Comparison of ENCODE assay signal across 8 cellular contexts in the genomic region with DNA sequence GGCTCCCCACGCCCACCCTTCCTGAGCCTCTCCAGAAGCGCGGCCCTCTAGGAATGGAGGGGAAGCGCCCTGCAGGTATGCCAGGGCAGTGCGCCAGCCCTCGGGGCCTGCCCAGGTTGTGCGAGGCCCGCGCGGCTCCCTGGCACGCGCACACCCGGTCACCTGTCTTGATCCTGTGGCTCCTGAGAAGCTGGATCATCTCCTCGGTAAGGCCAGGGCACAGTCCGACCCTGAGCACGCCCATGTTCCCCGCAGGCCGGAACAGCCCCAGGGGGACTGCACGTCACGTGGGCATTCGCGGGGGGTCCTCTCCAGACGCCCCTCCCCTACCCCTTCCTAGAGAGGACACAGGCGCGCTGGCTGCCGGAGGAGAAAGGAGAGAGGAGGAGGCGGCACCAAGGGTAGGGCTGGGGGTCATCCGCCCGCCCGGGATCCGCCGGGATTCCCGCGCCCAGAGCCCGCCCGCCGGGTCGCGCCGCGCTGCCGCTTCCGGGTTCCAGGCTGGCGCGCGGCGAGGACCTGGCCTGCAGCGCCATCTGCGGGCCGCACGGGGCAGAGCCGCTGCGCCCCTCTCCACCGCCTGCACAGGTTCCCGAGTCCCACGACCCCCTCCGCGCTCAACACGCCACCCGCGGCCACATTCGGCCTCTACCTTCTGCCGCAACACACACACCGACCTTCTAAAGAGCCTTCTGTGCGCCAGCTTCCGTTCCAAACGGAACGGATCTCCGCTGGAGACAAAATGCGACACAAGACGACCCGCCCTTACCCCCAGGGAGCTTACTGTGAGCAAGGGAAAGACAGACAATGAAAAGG. TPM values are rescaled to one million over a fixed set of nuclear protein-coding genes. Genes with fewer than 3 reads are reported as not detected.
DNase-seq lines count a peak whose midpoint lies in the region; ATAC-seq and TF ChIP-seq lines count a peak whose summit lies in the region.

Gene RAD51D, minus strand, starts transcription at position 491 of the 816 bp plus-strand sequence. Its CDS starts 247 bp downstream, at position 244.

- ATAC-seq in GM21390 (IDR thresholded peaks at IDR 0.05; ENCODE audit: unreplicated experiment) (peak; percentile 74), mucosa of descending colon (peak; percentile 99)

- H3K79me2 ChIP-seq in OCI-LY3 (ENCODE audit: low read length), result peaks cover 34% of the 10 kb centered on the region

- no peaks in the 10 kb centered on the region for H4K20me1 ChIP-seq in OCI-LY3 (ENCODE audit: insufficient read depth, low read length)

- peak within 1 kb of the TSS; percentile 50 for H3K27ac ChIP-seq in OCI-LY3 (ENCODE audit: low read length)

- H3K9me3 ChIP-seq in OCI-LY3 (ENCODE audit: insufficient read depth, low read length) (no peaks in the 10 kb centered on the region), mucosa of descending colon (no peaks in the 10 kb centered on the region)

- peak within 1 kb of the TSS; percentile 93 for H3K9ac ChIP-seq in OCI-LY3 (ENCODE audit: low read length)

- H3K27me3 ChIP-seq in OCI-LY3 (ENCODE audit: low read depth, low read length), result no peaks in the 10 kb centered on the region

- intact Hi-C loops in mucosa of descending colon (cut with DNase I, micrococcal nuclease), result loop anchor here (5.0 to 10.0 kb wide), 3 partner anchors 122 to 582 kb away; no protein-coding TSS in a partner anchor

- H3K4me3 ChIP-seq in OCI-LY3 (ENCODE audit: low read length) (peak within 1 kb of the TSS; percentile 92), epithelial cell of proximal tubule (ENCODE audit: low read depth, low read length) (peak within 1 kb of the TSS; percentile 75), mucosa of descending colon (peak within 1 kb of the TSS; percentile 57)

- DNase-seq in COLO668 (lab: John Stamatoyannopoulos, UW; ENCODE audit: unreplicated experiment) (peak; percentile 79), HuH-7.5 (ENCODE audit: low spot score) (peak; percentile 90), activated T-cell treated with anti-CD3 and anti-CD28 coated beads for 24 hours (ENCODE audit: low read depth) (peak; percentile 73), epithelial cell of proximal tubule (ENCODE audit: low read depth) (no peak), mucosa of descending colon (peak; percentile 74 to 85 (median 80))
- peak; percentile 69 for DNase-seq in stimulated activated CD8-positive, alpha-beta memory T cell treated with anti-CD3 and anti-CD28 coated beads, Interleukin-4, amount 100 ng/mL, for 24 hours (ENCODE audit: low read depth)

- peaks cover 13% of the 10 kb centered on the region for H3K36me3 ChIP-seq in OCI-LY3 (replicated peaks; ENCODE audit: low read depth, low read length)
- no peaks in the 10 kb centered on the region for H3K36me3 ChIP-seq in mucosa of descending colon (ENCODE audit: low read depth)

- H3K4me2 ChIP-seq in OCI-LY3 (ENCODE audit: low read length), result peak within 1 kb of the TSS; percentile 96

- peak within 1 kb of the TSS; percentile 99 for H2AFZ ChIP-seq in OCI-LY3 (ENCODE audit: low read depth, low read length)

- peaks cover 13% of the 10 kb centered on the region for H3K4me1 ChIP-seq in OCI-LY3 (ENCODE audit: low read length)
- peaks cover 9% of the 10 kb centered on the region for H3K4me1 ChIP-seq in mucosa of descending colon (ENCODE audit: low read depth)

- TF ChIP-seq CTCF in OCI-LY3 (IDR thresholded peaks at IDR 0.05; ENCODE audit: low read depth, low read length), result peak; percentile 92
- TF ChIP-seq CTCF in epithelial cell of proximal tubule (conservative IDR thresholded peaks at IDR 0.05; ENCODE audit: low read depth, low read length), result peak; percentile 69
- TF ChIP-seq CTCF in mucosa of descending colon (IDR thresholded peaks at IDR 0.05), result peak; percentile 91

RNA-seq across cellular contexts. Expression of gene RAD51D, which starts in this region (rescaled TPM):
- total RNA-seq in epithelial cell of proximal tubule (14.5 and 17.2 TPM in 2 replicates), mucosa of descending colon (10 to 100 TPM in 2 of 3 donors, 1 to 10 TPM in 1; 9.1 to 14.4 (median 11.6) TPM)
